In genomic region chr15:89121414-89121813, GRCh38 we compare ENCODE assay signal across 9 cellular contexts. TPM values are rescaled to one million over a fixed set of nuclear protein-coding genes. Genes with fewer than 3 reads are reported as not detected.
DNase-seq lines count a peak whose midpoint lies in the region; ATAC-seq and TF ChIP-seq lines count a peak whose summit lies in the region.
"Had no signal": no experiment of that assay in that cellular context is flagged by ENCODE, and none has a peak within 500 bp of the region (broad histone marks: within the 10 kb centered on the region; RNA-seq: fewer than 3 reads in every experiment).

No MANE protein-coding gene starts in this region.

- H3K9me2 ChIP-seq in hepatocyte (replicated peaks; ENCODE audit: insufficient read depth), result no peaks in the 10 kb centered on the region

- H2AFZ ChIP-seq in hepatocyte, result no peak overlapping the region

- ATAC-seq in thoracic aorta (ENCODE audit: insufficient number of reproducible peaks, low FRiP score, low read depth) (no peak), HG03039 (IDR thresholded peaks at IDR 0.05; ENCODE audit: unreplicated experiment) (no peak), HG03159 (IDR thresholded peaks at IDR 0.05; ENCODE audit: unreplicated experiment) (no peak)

- H3K9me3 ChIP-seq in hepatocyte (ENCODE audit: low read depth), result no peaks in the 10 kb centered on the region
- H3K9me3 ChIP-seq in thoracic aorta, result no peaks in the 10 kb centered on the region

- WGBS in hepatocyte (ENCODE audit: low lambda C conversion rate, missing lambda C conversion rate), result 33% methylated on average over 3 of the region's 3 CpGs

- no peaks in the 10 kb centered on the region for H4K20me1 ChIP-seq in hepatocyte (ENCODE audit: insufficient read depth, poor library complexity, severe bottlenecking)

- peak overlapping the region; percentile 69 for H3K27ac ChIP-seq in RWPE1
- peak overlapping the region; percentile 92 for H3K27ac ChIP-seq in hepatocyte
- H3K27ac ChIP-seq in thoracic aorta, result peak overlapping the region; percentile 91 to 95

- no peak overlapping the region for H3K4me3 ChIP-seq in hepatocyte
- no peak overlapping the region for H3K4me3 ChIP-seq in thoracic aorta

- TF ChIP-seq CTCF in RWPE1 (conservative IDR thresholded peaks at IDR 0.05; ENCODE audit: low read depth), result no peak
- no peak for TF ChIP-seq CTCF in hepatocyte (IDR thresholded peaks at IDR 0.05; ENCODE audit: poor library complexity)
- TF ChIP-seq CTCF in thoracic aorta (IDR thresholded peaks at IDR 0.05), result no peak

- H3K4me2 ChIP-seq in hepatocyte, result peak overlapping the region; percentile 41

- POLR2A ChIA-PET in RWPE1 (lab: Yijun Ruan, JAX; ENCODE audit: low non-redundant PET), result interaction anchor here (0.7 kb wide), 1 partner anchor 197 kb away, joined by 4 read pairs; no protein-coding TSS in a partner anchor

- DNase-seq in NCI-H1417 (lab: John Stamatoyannopoulos, UW), result peak; percentile 6 to 79 (median 44)
- DNase-seq in NCI-H1417 treated with DMSO at 0.1 percent for 48 hours (lab: John Stamatoyannopoulos, UW), result no peak
- DNase-seq in RWPE1 (ENCODE audit: low spot score), result peak; percentile 81
- peak; percentile 77 for DNase-seq in hepatocyte (ENCODE audit: low spot score)
- no peak for DNase-seq in thoracic aorta (ENCODE audit: low spot score)
- no peak for DNase-seq in OCI-M1 (lab: John Stamatoyannopoulos, UW)
- DNase-seq: mesendoderm had no signal

- H3K27me3 ChIP-seq in hepatocyte, result no peaks in the 10 kb centered on the region
- no peaks in the 10 kb centered on the region for H3K27me3 ChIP-seq in thoracic aorta (replicated peaks; ENCODE audit: insufficient read depth)

- CTCF ChIA-PET in RWPE1 (lab: Yijun Ruan, JAX), result interaction anchor here (0.6 kb wide), 1 partner anchor 143 kb away, joined by 3 read pairs; no protein-coding TSS in a partner anchor

- H3K4me1 ChIP-seq in hepatocyte (ENCODE audit: insufficient read depth), result peaks cover 62% of the 10 kb centered on the region
- peaks cover 55 to 98% of the 10 kb centered on the region in 2 donors for H3K4me1 ChIP-seq in thoracic aorta (ENCODE audit: control insufficient read depth in 1 of 2, low read depth in 2 of 2)

- peaks cover 13% of the 10 kb centered on the region for H3K79me2 ChIP-seq in hepatocyte

- H3K36me3 ChIP-seq in hepatocyte (replicated peaks; ENCODE audit: insufficient read depth, low read depth) (no peaks in the 10 kb centered on the region), thoracic aorta (peaks cover 30% of the 10 kb centered on the region)

RNA-seq across cellular contexts. Expression of gene ABHD2, which starts 33.2 kb away (rescaled TPM):
- total RNA-seq in hepatocyte (51.1 and 59.7 TPM in 2 replicates), thoracic aorta (100 to 1,000 TPM; 177 to 283 TPM)
- 11.7 and 12.1 TPM in 2 replicates for polyA plus RNA-seq in hepatocyte

Comparison
In these comparisons a context has a peak if more than half of its experiments do, and no peak if none do; other contexts are left out.
1. DNase-seq: peak in NCI-H1417 (3 of 3), RWPE1 (single experiment) and hepatocyte (single experiment); none in NCI-H1417 treated with DMSO at 0.1 percent for 48 hours (single experiment), thoracic aorta (single experiment) and OCI-M1 (single experiment).
2. Peak in every context shown above with its lines, with median percentiles within 50 percentile points of each other: H3K27ac ChIP-seq.